Comparison of ENCODE assay signal across 12 cellular contexts in the genomic region with DNA sequence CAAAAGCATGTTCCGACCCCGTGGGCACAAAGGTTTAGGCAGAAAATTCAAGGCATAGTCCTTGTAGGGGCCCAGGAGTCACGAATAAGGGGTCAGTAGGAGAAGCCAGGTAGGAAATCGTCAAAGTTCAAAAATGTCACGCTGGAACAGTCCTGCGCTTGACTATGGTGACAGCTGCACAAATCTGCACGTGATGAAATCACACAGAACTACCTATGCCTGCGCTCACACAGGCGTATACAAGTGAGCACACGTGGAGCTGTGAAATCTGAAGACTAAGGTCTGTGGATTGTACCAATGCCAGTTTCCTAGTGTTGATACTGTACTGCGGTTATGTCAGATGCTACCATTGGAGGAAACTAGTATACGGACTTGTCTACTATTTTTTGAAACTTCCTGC.
"Had no signal": no experiment of that assay in that cellular context is flagged by ENCODE, and none has a peak within 500 bp of the region (broad histone marks: within the 10 kb centered on the region; RNA-seq: fewer than 3 reads in every experiment).

No MANE protein-coding gene starts in this region.

- H3K36me3 ChIP-seq: pancreas, upper lobe of left lung, uterus had no signal

- DNase-seq: dermis blood vessel endothelial cell; kidney; naive thymus-derived CD4-positive, alpha-beta T cell; occipital lobe; pancreas; right cardiac atrium; small intestine; stimulated activated CD4-positive, alpha-beta T cell treated with anti-CD3 and anti-CD28 coated beads, Interleukin-2, amount 100 ng/mL, for 48 hours; stimulated activated naive CD4-positive, alpha-beta T cell treated with Interleukin-2 at 50 U/mL for 16 hours; upper lobe of left lung; uterus had no signal

- H3K4me1 Mint-ChIP-seq: naive thymus-derived CD4-positive, alpha-beta T cell had no signal

- H3K4me3 Mint-ChIP-seq: naive thymus-derived CD4-positive, alpha-beta T cell had no signal

- H3K9me3 ChIP-seq: pancreas, upper lobe of left lung, uterus had no signal

- H3K27ac Mint-ChIP-seq: naive thymus-derived CD4-positive, alpha-beta T cell; progenitor cell of endocrine pancreas had no signal

- H3K36me3 Mint-ChIP-seq: naive thymus-derived CD4-positive, alpha-beta T cell had no signal

- H3K27ac ChIP-seq: pancreas, upper lobe of left lung, uterus had no signal

- H3K4me1 ChIP-seq: uterus had no signal

- H3K27me3 ChIP-seq: uterus had no signal

- ATAC-seq: naive thymus-derived CD4-positive, alpha-beta T cell; pancreas; right cardiac atrium had no signal

- H3K4me3 ChIP-seq: pancreas, upper lobe of left lung, uterus had no signal

- H3K9me3 Mint-ChIP-seq: naive thymus-derived CD4-positive, alpha-beta T cell had no signal
